17 cellular contexts compared by ENCODE assay signal in genomic region chr14:19658706-19659105, GRCh38. TPM values are rescaled to one million over a fixed set of nuclear protein-coding genes. Genes with fewer than 3 reads are reported as not detected.
"Had no signal": no experiment of that assay in that cellular context is flagged by ENCODE, and none has a peak within 500 bp of the region (broad histone marks: within the 10 kb centered on the region; RNA-seq: fewer than 3 reads in every experiment).

No MANE protein-coding gene starts in this region.

RNA-seq across cellular contexts. Expression of gene OR11H2, which starts 55.0 kb away (rescaled TPM):
- total RNA-seq: chondrocyte, colonic mucosa, dermis microvascular lymphatic vessel endothelial cell, endodermal cell, esophagus mucosa, esophagus squamous epithelium, gastrocnemius medialis, glomerular endothelial cell, heart right ventricle, kidney epithelial cell, left cardiac atrium, left lung, left ventricle myocardium superior, lower leg skin, lung, mammary epithelial cell, mononuclear cell had no signal
